In the genomic region with DNA sequence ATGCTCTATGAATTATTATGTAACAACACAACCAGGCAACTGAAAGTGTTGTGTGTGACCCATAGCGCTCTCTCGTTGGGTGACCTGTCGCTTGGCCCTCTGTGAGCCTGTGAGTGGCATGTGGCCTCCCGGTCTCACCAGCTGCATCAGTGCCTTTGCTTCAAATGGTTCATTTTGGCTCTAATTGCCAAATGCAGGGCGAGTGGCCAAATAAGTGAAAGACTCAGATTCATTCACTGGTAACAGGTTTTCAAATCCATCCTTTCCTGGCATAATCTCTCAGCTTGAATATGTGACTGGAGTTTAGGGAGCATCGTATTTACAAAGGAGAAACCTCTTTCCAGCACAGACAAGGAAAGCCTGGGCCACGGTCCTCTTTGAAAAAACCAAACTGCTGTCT, we compare ENCODE assay signal across 23 cellular contexts.
DNase-seq lines count a peak whose midpoint lies in the region; ATAC-seq and TF ChIP-seq lines count a peak whose summit lies in the region.
"Had no signal": no experiment of that assay in that cellular context is flagged by ENCODE, and none has a peak within 500 bp of the region (broad histone marks: within the 10 kb centered on the region; RNA-seq: fewer than 3 reads in every experiment).

No MANE protein-coding gene starts in this region.

- H3K27ac ChIP-seq in right lobe of liver = no peak overlapping the region
- H3K27ac ChIP-seq: RWPE1 had no signal

- H3K36me3 Mint-ChIP-seq in type B pancreatic cell = no peaks in the 10 kb centered on the region
- no peaks in the 10 kb centered on the region for H3K36me3 Mint-ChIP-seq in T-helper 2 cell treated with Interferon-gamma antibody and Interleukin-4, amounts not matched to agents 5 μg/mL and 100 μg/mL, for 36 hours (ENCODE audit: low read depth)

- H3K4me3 Mint-ChIP-seq in type B pancreatic cell = no peak overlapping the region
- no peak overlapping the region for H3K4me3 Mint-ChIP-seq in T-helper 2 cell treated with Interferon-gamma antibody and Interleukin-4, amounts not matched to agents 5 μg/mL and 100 μg/mL, for 36 hours

- H3K4me1 ChIP-seq in right lobe of liver = no peaks in the 10 kb centered on the region

- H3K9me3 Mint-ChIP-seq in type B pancreatic cell = no peaks in the 10 kb centered on the region
- no peaks in the 10 kb centered on the region for H3K9me3 Mint-ChIP-seq in T-helper 2 cell treated with Interferon-gamma antibody and Interleukin-4, amounts not matched to agents 5 μg/mL and 100 μg/mL, for 36 hours

- no peak for TF ChIP-seq POLR2A in right lobe of liver (IDR thresholded peaks at IDR 0.05)

- H3K9me3 ChIP-seq in right lobe of liver = no peaks in the 10 kb centered on the region

- no peak overlapping the region for H3K4me3 ChIP-seq in right lobe of liver

- in situ Hi-C loops in G401 (cut with HindIII; ENCODE audit: low sequenced_read_pairs) = no loop called here

- intact Hi-C loops in right lobe of liver (cut with DNase I) = no loop called here

- no peak overlapping the region for H3K27ac Mint-ChIP-seq in type B pancreatic cell
- no peak overlapping the region for H3K27ac Mint-ChIP-seq in T-helper 2 cell treated with Interferon-gamma antibody and Interleukin-4, amounts not matched to agents 5 μg/mL and 100 μg/mL, for 36 hours

- DNase-seq in G401 (ENCODE audit: low spot score) (peak; percentile 90), cerebellar cortex (ENCODE audit: low spot score) (peak; percentile 88), inferior parietal cortex (ENCODE audit: extremely low spot score) (peak; percentile 36), putamen (ENCODE audit: low spot score) (peak; percentile 21), NCI-H748 (lab: John Stamatoyannopoulos, UW; ENCODE audit: unreplicated experiment) (no peak), type B pancreatic cell (ENCODE audit: extremely low spot score, unreplicated experiment) (no peak), right lobe of liver (no peak)
- DNase-seq in T-helper 2 cell treated with Interferon-gamma antibody and Interleukin-4, amounts not matched to agents 5 μg/mL and 100 μg/mL, for 36 hours (ENCODE audit: low spot score) = no peak
- DNase-seq: 8988T, ACHN, Calu3, DMS79 treated with DMSO at 0.1 percent for 48 hours, GOT3, NCI-H1048, NCI-H1417, NCI-H1694, NCI-H2029 treated with DMSO at 0.1 percent for 48 hours, NCI-H446 treated with DMSO at 0.1 percent for 48 hours, NCI-H526, SHP77 had no signal

- H3K4me1 Mint-ChIP-seq in type B pancreatic cell (ENCODE audit: unreplicated experiment) = no peaks in the 10 kb centered on the region
- H3K4me1 Mint-ChIP-seq in T-helper 2 cell treated with Interferon-gamma antibody and Interleukin-4, amounts not matched to agents 5 μg/mL and 100 μg/mL, for 36 hours (ENCODE audit: low read depth) = no peaks in the 10 kb centered on the region

- H3K36me3 ChIP-seq in right lobe of liver = no peaks in the 10 kb centered on the region

- TF ChIP-seq CTCF in type B pancreatic cell (conservative IDR thresholded peaks at IDR 0.05) (no peak), right lobe of liver (IDR thresholded peaks at IDR 0.05) (no peak)

- WGBS in right lobe of liver (ENCODE audit: insufficient coverage, low coverage, low lambda C conversion rate, missing lambda C conversion rate) = 74% methylated on average over 7 of the region's 7 CpGs

- ATAC-seq in right lobe of liver = no peak
- ATAC-seq: HCT116, Panc1 had no signal

- no peaks in the 10 kb centered on the region for H3K27me3 Mint-ChIP-seq in type B pancreatic cell
- no peaks in the 10 kb centered on the region for H3K27me3 Mint-ChIP-seq in T-helper 2 cell treated with Interferon-gamma antibody and Interleukin-4, amounts not matched to agents 5 μg/mL and 100 μg/mL, for 36 hours (ENCODE audit: low read depth)

- no peaks in the 10 kb centered on the region for H3K27me3 ChIP-seq in right lobe of liver

Comparison
In these comparisons a context has a peak if more than half of its experiments do, and no peak if none do; other contexts are left out.
1. DNase-seq: peak in G401 (single experiment), cerebellar cortex (single experiment), inferior parietal cortex (single experiment) and putamen (single experiment); none in NCI-H748 (single experiment), type B pancreatic cell (single experiment), right lobe of liver (0 of 3) and T-helper 2 cell treated with Interferon-gamma antibody and Interleukin-4, amounts not matched to agents 5 μg/mL and 100 μg/mL, for 36 hours (single experiment).